In genomic region chr1:112298558-112298957, GRCh38 we compare ENCODE assay signal across 9 cellular contexts.
DNase-seq lines count a peak whose midpoint lies in the region; ATAC-seq and TF ChIP-seq lines count a peak whose summit lies in the region.
"Had no signal": no experiment of that assay in that cellular context is flagged by ENCODE, and none has a peak within 500 bp of the region (broad histone marks: within the 10 kb centered on the region; RNA-seq: fewer than 3 reads in every experiment).

No MANE protein-coding gene starts in this region.

- H3K18ac ChIP-seq in neuronal stem cell (ENCODE audit: low read length) = no peak overlapping the region

- no peak overlapping the region for H2BK120ac ChIP-seq in neuronal stem cell (ENCODE audit: low read depth, low read length)

- TF ChIP-seq CTCF in epithelial cell of proximal tubule (conservative IDR thresholded peaks at IDR 0.05; ENCODE audit: low read depth, low read length) = peak; percentile 78

- no peaks in the 10 kb centered on the region for H3K36me3 ChIP-seq in neuronal stem cell (replicated peaks in 1 of 2; ENCODE audit: control insufficient read depth in 2 of 2, insufficient read depth in 2 of 2, low read length in 2 of 2)
- H3K36me3 ChIP-seq: BLaER1 treated with 17β-estradiol and CSF1 and Interleukin-3, amounts not matched to agents 10 nM and 100 nM had no signal

- H3K4me3 ChIP-seq in epithelial cell of proximal tubule (ENCODE audit: low read depth, low read length) = no peak overlapping the region
- no peak overlapping the region for H3K4me3 ChIP-seq in neuronal stem cell (ENCODE audit: low read length in 2 of 2)
- H3K4me3 ChIP-seq: BLaER1 treated with 17β-estradiol and CSF1 and Interleukin-3, amounts not matched to agents 10 nM and 100 nM had no signal

- no peak overlapping the region for H2BK12ac ChIP-seq in neuronal stem cell (ENCODE audit: low read length)

- no peak overlapping the region for H2AFZ ChIP-seq in neuronal stem cell (ENCODE audit: low read length)

- no peak overlapping the region for H2BK15ac ChIP-seq in neuronal stem cell (ENCODE audit: low read length)

- H3K27ac ChIP-seq in neuronal stem cell (replicated peaks; ENCODE audit: low read length) = no peak overlapping the region
- H3K27ac ChIP-seq: BLaER1 treated with 17β-estradiol and CSF1 and Interleukin-3, amounts not matched to agents 10 nM and 100 nM had no signal

- no peak overlapping the region for H3K4me2 ChIP-seq in neuronal stem cell (ENCODE audit: insufficient read depth, low read length, poor library complexity, severe bottlenecking)
- H3K4me2 ChIP-seq: BLaER1 treated with 17β-estradiol and CSF1 and Interleukin-3, amounts not matched to agents 10 nM and 100 nM had no signal

- no peak overlapping the region for H2BK5ac ChIP-seq in neuronal stem cell (ENCODE audit: low read length)

- H4K8ac ChIP-seq in neuronal stem cell (ENCODE audit: low read depth, low read length) = no peak overlapping the region

- DNase-seq in NCI-H1417 (lab: John Stamatoyannopoulos, UW) (peak in 2 of 3 experiments; percentile 26 to 35), NCI-H1417 treated with DMSO at 0.1 percent for 48 hours (lab: John Stamatoyannopoulos, UW) (no peak), HuH-7 (ENCODE audit: low spot score) (peak; percentile 47), epithelial cell of proximal tubule (ENCODE audit: low read depth) (no peak), neuronal stem cell (ENCODE audit: low spot score) (peak; percentile 26)

- H3K79me1 ChIP-seq in neuronal stem cell (ENCODE audit: low read depth, low read length) = no peaks in the 10 kb centered on the region

- no peak overlapping the region for H3K4ac ChIP-seq in neuronal stem cell (ENCODE audit: low read length)

- ATAC-seq in SK-N-SH treated with all-trans-retinoic acid at 6 μM for 48 hours (peak; percentile 82), GM21786 (IDR thresholded peaks at IDR 0.05; ENCODE audit: unreplicated experiment) (no peak), GM19397 (IDR thresholded peaks at IDR 0.05; ENCODE audit: unreplicated experiment) (no peak)

- peaks cover 0 to 2% of the 10 kb centered on the region in 2 donors for H3K9me3 ChIP-seq in neuronal stem cell (replicated peaks in 1 of 2; ENCODE audit: control insufficient read depth in 2 of 2, insufficient read depth in 1 of 2, low read depth in 1 of 2, low read length in 2 of 2)

- no peaks in the 10 kb centered on the region for H3K4me1 ChIP-seq in neuronal stem cell (ENCODE audit: control insufficient read depth in 2 of 2, insufficient read depth in 1 of 2, low read depth in 1 of 2, low read length in 2 of 2)
- H3K4me1 ChIP-seq: BLaER1 treated with 17β-estradiol and CSF1 and Interleukin-3, amounts not matched to agents 10 nM and 100 nM had no signal

- H2AK5ac ChIP-seq in neuronal stem cell (ENCODE audit: low read depth, low read length) = no peak overlapping the region

- H4K91ac ChIP-seq in neuronal stem cell (ENCODE audit: low read depth, low read length, poor library complexity) = no peak overlapping the region

- no peak overlapping the region for H3K14ac ChIP-seq in neuronal stem cell (ENCODE audit: low read length)

- WGBS in neuronal stem cell (ENCODE audit: extremely low coverage in 2 of 2, insufficient read length in 2 of 2, insufficient replicate concordance in 1 of 2), 2 donors = no CpG with 5 or more reads among the region's 1 CpG

- H3K23ac ChIP-seq in neuronal stem cell (ENCODE audit: low read depth, low read length, poor library complexity) = no peak overlapping the region

- no peak overlapping the region for H3K9ac ChIP-seq in neuronal stem cell (ENCODE audit: low read depth, low read length, poor library complexity)
- H3K9ac ChIP-seq: BLaER1 treated with 17β-estradiol and CSF1 and Interleukin-3, amounts not matched to agents 10 nM and 100 nM had no signal

- H3K27me3 ChIP-seq in neuronal stem cell (ENCODE audit: control insufficient read depth in 3 of 3, insufficient read depth in 3 of 3, low read depth in 1 of 3, low read length in 3 of 3) = no peaks in the 10 kb centered on the region
- H3K27me3 ChIP-seq: BLaER1 treated with 17β-estradiol and CSF1 and Interleukin-3, amounts not matched to agents 10 nM and 100 nM had no signal

TF ChIP-seq in SK-N-SH treated with all-trans-retinoic acid at 6 μM for 48 hours, 23 proteins besides CTCF, POLR2A, EP300 and RAD21:
- no peak for TF ChIP-seq ZFP3 (CRISPR knock-in tag; IDR thresholded peaks at IDR 0.05)
- no peak for TF ChIP-seq GLIS3 (CRISPR knock-in tag; IDR thresholded peaks at IDR 0.05)
- no peak for TF ChIP-seq ESRRG (CRISPR knock-in tag; IDR thresholded peaks at IDR 0.05)
- TF ChIP-seq TOX (CRISPR knock-in tag; IDR thresholded peaks at IDR 0.05; ENCODE audit: borderline replicate concordance) = no peak
TF ChIP-seq in SK-N-SH treated with all-trans-retinoic acid at 6 μM for 48 hours: peak in this region for 0.

Comparison
In these comparisons a context has a peak if more than half of its experiments do, and no peak if none do; other contexts are left out.
1. DNase-seq: peak in NCI-H1417 (2 of 3), HuH-7 (single experiment) and neuronal stem cell (single experiment); none in NCI-H1417 treated with DMSO at 0.1 percent for 48 hours (single experiment) and epithelial cell of proximal tubule (single experiment).